29 cellular contexts compared by ENCODE assay signal in the genomic region with DNA sequence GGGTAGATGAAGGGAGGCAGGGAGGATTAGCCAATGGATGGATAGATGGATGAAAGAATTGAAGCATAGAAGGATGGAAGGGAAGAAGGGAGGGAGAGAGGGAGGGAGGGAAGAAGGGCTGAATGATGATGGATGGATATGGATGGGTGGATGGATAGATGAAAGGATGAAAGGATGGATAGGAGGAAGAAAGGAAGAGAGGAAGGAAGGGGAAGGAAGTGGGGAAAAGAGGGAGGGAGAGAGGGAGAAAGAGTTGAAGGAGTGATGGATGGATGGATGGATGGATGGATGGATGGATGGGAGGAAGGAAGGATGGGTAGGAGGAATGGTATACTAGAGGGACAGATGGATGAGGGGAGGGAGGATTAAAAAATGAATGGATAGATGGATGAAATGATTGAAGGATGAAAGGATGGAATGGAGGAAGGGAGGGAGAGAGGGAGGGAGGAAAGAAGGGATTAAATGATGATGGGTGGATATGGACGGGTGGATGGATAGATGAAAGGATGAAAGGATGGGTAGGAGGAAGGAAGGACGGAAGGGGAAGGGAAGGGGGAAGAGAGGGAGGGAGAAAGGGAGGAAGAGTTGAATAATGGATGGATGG.
"Had no signal": no experiment of that assay in that cellular context is flagged by ENCODE, and none has a peak within 500 bp of the region (broad histone marks: within the 10 kb centered on the region; RNA-seq: fewer than 3 reads in every experiment).

No MANE protein-coding gene starts in this region.

- DNase-seq: naive thymus-derived CD4-positive, alpha-beta T cell; natural killer cell; ovary; posterior cingulate gyrus; psoas muscle; right lobe of liver; sigmoid colon; stimulated activated CD4-positive, alpha-beta T cell treated with anti-CD3 and anti-CD28 coated beads, Interleukin-12 subunit alpha, Interleukin-12 subunit beta, amount 100 ng/mL, for 4 hours; stimulated activated CD4-positive, alpha-beta T cell treated with anti-CD3 and anti-CD28 coated beads, Interleukin-1b, Interleukin-23, amount 100 ng/mL, for 48 hours; stimulated activated CD4-positive, alpha-beta T cell treated with anti-CD3 and anti-CD28 coated beads, Interleukin-4, amount 100 ng/mL, for 1 hour; stimulated activated CD4-positive, alpha-beta T cell treated with anti-CD3 and anti-CD28 coated beads, Interleukin-4, amount 100 ng/mL, for 4 hours; stimulated activated CD8-positive, alpha-beta memory T cell treated with anti-CD3 and anti-CD28 coated beads, Interleukin-4, amount 100 ng/mL, for 48 hours; stimulated activated naive CD4-positive, alpha-beta T cell; stimulated activated naive CD8-positive, alpha-beta T cell treated with anti-CD3 and anti-CD28 coated beads, Interleukin-15, amount 100 ng/mL, for 72 hours; stimulated activated naive CD8-positive, alpha-beta T cell treated with anti-CD3 and anti-CD28 coated beads, Interleukin-15, Interleukin-2, amounts not matched to agents 100 U/mL and 50 U/mL, for 24 hours; testis; tibial artery; upper lobe of right lung had no signal

- H3K36me3 ChIP-seq: neural progenitor cell, neutrophil, ovary, right lobe of liver, sigmoid colon, spleen, suprapubic skin, tibial artery, transverse colon, upper lobe of right lung, vagina had no signal

- H3K4me3 ChIP-seq: neural progenitor cell, ovary, right lobe of liver, sigmoid colon, skin epidermis, smooth muscle cell, spleen, suprapubic skin, testis, tibial artery, transverse colon, upper lobe of right lung, vagina had no signal

- H3K27ac ChIP-seq: neural progenitor cell, neutrophil, ovary, parathyroid adenoma, right lobe of liver, sigmoid colon, skin epidermis, spleen, suprapubic skin, testis, tibial artery, transverse colon, upper lobe of right lung, vagina had no signal

- H3K4me2 ChIP-seq: neural progenitor cell, smooth muscle cell had no signal

- H2AFZ ChIP-seq: neural progenitor cell, parathyroid adenoma had no signal

- H3K4me1 ChIP-seq: neural progenitor cell, parathyroid adenoma, right lobe of liver, spleen, upper lobe of right lung, vagina had no signal

- H3K9ac ChIP-seq: neural progenitor cell, parathyroid adenoma had no signal

- ATAC-seq: naive thymus-derived CD4-positive, alpha-beta T cell; natural killer cell; right cardiac atrium; right lobe of liver; stimulated activated memory B cell treated with anti-CD40 and anti-IgM and Interleukin-4, amounts not matched to agents 10 μg/mL and 1 μg/mL and 100 μg/mL, for 72 hours; stimulated activated naive CD8-positive, alpha-beta T cell treated with anti-CD3 and anti-CD28 coated beads, Interleukin-15, amount 100 ng/mL, for 72 hours; stimulated activated naive CD8-positive, alpha-beta T cell treated with anti-CD3 and anti-CD28 coated beads, Interleukin-15, Interleukin-2, amounts not matched to agents 100 U/mL and 50 U/mL, for 24 hours; upper lobe of right lung had no signal

- H3K27me3 ChIP-seq: neural progenitor cell, neutrophil, ovary, right lobe of liver, sigmoid colon, testis, tibial artery, transverse colon, upper lobe of right lung, vagina had no signal

- H3K9me3 ChIP-seq: neutrophil, ovary, psoas muscle, right lobe of liver, suprapubic skin, testis, transverse colon, upper lobe of right lung had no signal

- H3K79me2 ChIP-seq: parathyroid adenoma had no signal
